9 cellular contexts compared by ENCODE assay signal in genomic region chr2:47226124-47227040, GRCh38. TPM values are rescaled to one million over a fixed set of nuclear protein-coding genes. Genes with fewer than 3 reads are reported as not detected.
A peak's percentile ranks its signal among the peaks of the same experiment; 100 is the strongest.
DNase-seq lines count a peak whose midpoint lies in the region; TF ChIP-seq lines count a peak whose summit lies in the region.
"Had no signal": no experiment of that assay in that cellular context is flagged by ENCODE, and none has a peak within 500 bp of the region (broad histone marks: within the 10 kb centered on the region; RNA-seq: fewer than 3 reads in every experiment).

No MANE protein-coding gene starts in this region.

- in situ Hi-C loops in KBM-7 (cut with MboI; ENCODE audit: low pct_unique_long_range_greater_than_20kb, low sequenced_read_pairs) = no loop called here

- H3K9me3 ChIP-seq in spleen = no peaks in the 10 kb centered on the region

- TF ChIP-seq POLR2A in spleen (IDR thresholded peaks at IDR 0.05) = no peak

- TF ChIP-seq CTCF in spleen (IDR thresholded peaks at IDR 0.05 in 8 of 11, conservative IDR thresholded peaks at IDR 0.05 in 3 of 11) = no peak

- H3K36me3 ChIP-seq in spleen = no peaks in the 10 kb centered on the region

- peak overlapping the region in 2 of 8 donors; percentile 1 to 5 for H3K27ac ChIP-seq in spleen

- WGBS in spleen, 5 donors = 53 to 70% (median 61%) methylated on average over 7 of the region's 7 CpGs

- H3K4me1 ChIP-seq in spleen = peaks cover 0 to 30% (median 19%) of the 10 kb centered on the region in 6 donors

- H3K27me3 ChIP-seq in spleen (replicated peaks in 1 of 7) = no peaks in the 10 kb centered on the region

- peak; percentile 33 for DNase-seq in KBM-7
- peak; percentile 29 for DNase-seq in NCI-H446 treated with DMSO at 0.1 percent for 48 hours (lab: John Stamatoyannopoulos, UW)
- DNase-seq in fibroblast of peridontal ligament (ENCODE audit: extremely low read depth) = peak; percentile 44
- peak; percentile 51 for DNase-seq in retina
- no peak for DNase-seq in activated CD4-positive, alpha-beta T cell treated with anti-CD3 and anti-CD28 coated beads, Interleukin-2, amount 50 U/mL, for 48 hours
- no peak for DNase-seq in spleen
- no peak for DNase-seq in middle frontal gyrus (ENCODE audit: extremely low spot score, low spot score)
- DNase-seq in activated CD4-positive, CD25-positive, alpha-beta regulatory T cell (lab: John Stamatoyannopoulos, UW) = no peak
- DNase-seq: activated CD4-positive, alpha-beta T cell treated with anti-CD3 and anti-CD28 coated beads for 1 hour had no signal

- H3K4me3 ChIP-seq in spleen = no peak overlapping the region

- intact Hi-C loops in spleen (cut with DNase I; ENCODE audit: low total_unique reads) = no loop called here

RNA-seq across cellular contexts. Expression of gene CALM2, which starts 50.1 kb away (rescaled TPM):
- total RNA-seq in spleen = 100 to 1,000 TPM; 439 to 764 (median 629) TPM
- polyA plus RNA-seq in spleen = 100 to 1,000 TPM; 382 to 876 (median 555) TPM

Comparison
In these comparisons a context has a peak if more than half of its experiments do, and no peak if none do; other contexts are left out.
1. DNase-seq: peak in KBM-7 (single experiment), NCI-H446 treated with DMSO at 0.1 percent for 48 hours (single experiment), fibroblast of peridontal ligament (single experiment) and retina (single experiment); none in activated CD4-positive, alpha-beta T cell treated with anti-CD3 and anti-CD28 coated beads, Interleukin-2, amount 50 U/mL, for 48 hours (0 of 2), spleen (single experiment), middle frontal gyrus (single experiment) and activated CD4-positive, CD25-positive, alpha-beta regulatory T cell (0 of 4).